ENCODE assay signal across 15 cellular contexts in genomic region chr2:192741889-192742288, GRCh38.
DNase-seq lines count a peak whose midpoint lies in the region; ATAC-seq and TF ChIP-seq lines count a peak whose summit lies in the region.
"Had no signal": no experiment of that assay in that cellular context is flagged by ENCODE, and none has a peak within 500 bp of the region (broad histone marks: within the 10 kb centered on the region; RNA-seq: fewer than 3 reads in every experiment).

No MANE protein-coding gene starts in this region.

- H3K27ac Mint-ChIP-seq in WTC11 = no peak overlapping the region
- H3K27ac Mint-ChIP-seq in stimulated activated naive B cell treated with anti-CD40 and anti-IgM and Interleukin-4, amounts not matched to agents 10 μg/mL and 1 μg/mL and 100 μg/mL, for 72 hours = no peak overlapping the region

- H3K36me3 Mint-ChIP-seq in WTC11 = 0 out of 2 replicates have a peak, but pooled peaks cover 3% of the 10 kb centered on the region
- H3K36me3 Mint-ChIP-seq in stimulated activated naive B cell treated with anti-CD40 and anti-IgM and Interleukin-4, amounts not matched to agents 10 μg/mL and 1 μg/mL and 100 μg/mL, for 72 hours = no peaks in the 10 kb centered on the region

- no peak overlapping the region for H3K4me2 ChIP-seq in Loucy (ENCODE audit: low read depth, low read length, poor library complexity, severe bottlenecking)

- H3K9me2 ChIP-seq in Loucy (replicated peaks; ENCODE audit: low read depth, low read length) = no peaks in the 10 kb centered on the region

- no peaks in the 10 kb centered on the region for H3K4me1 ChIP-seq in Loucy (ENCODE audit: insufficient read depth, low read length, poor library complexity, severe bottlenecking)
- H3K4me1 ChIP-seq: colonic mucosa had no signal

- no peak overlapping the region for H2AFZ ChIP-seq in Loucy (ENCODE audit: low read length)

- ATAC-seq in WTC11 = peak; percentile 78
- ATAC-seq in stimulated activated naive B cell treated with anti-CD40 and anti-IgM and Interleukin-4, amounts not matched to agents 10 μg/mL and 1 μg/mL and 100 μg/mL, for 72 hours (replicated peaks) = no peak

- TF ChIP-seq CTCF in Loucy (conservative IDR thresholded peaks at IDR 0.05; ENCODE audit: low read length) = peak; percentile 34
- no peak for TF ChIP-seq CTCF in WTC11 (IDR thresholded peaks at IDR 0.05)

- H3K4me3 Mint-ChIP-seq in WTC11 = no peak overlapping the region
- H3K4me3 Mint-ChIP-seq in stimulated activated naive B cell treated with anti-CD40 and anti-IgM and Interleukin-4, amounts not matched to agents 10 μg/mL and 1 μg/mL and 100 μg/mL, for 72 hours = no peak overlapping the region

- H3K27me3 ChIP-seq in Loucy (ENCODE audit: insufficient read depth, low read length, poor library complexity, severe bottlenecking) = no peaks in the 10 kb centered on the region
- H3K27me3 ChIP-seq: colonic mucosa, ovary had no signal

- no peak overlapping the region for H3K9ac ChIP-seq in Loucy (ENCODE audit: low read depth, low read length, poor library complexity, severe bottlenecking)

- no peaks in the 10 kb centered on the region for H3F3A ChIP-seq in Loucy (ENCODE audit: low read depth)

- H3K9me3 Mint-ChIP-seq in WTC11 = peaks cover 6% of the 10 kb centered on the region
- H3K9me3 Mint-ChIP-seq in stimulated activated naive B cell treated with anti-CD40 and anti-IgM and Interleukin-4, amounts not matched to agents 10 μg/mL and 1 μg/mL and 100 μg/mL, for 72 hours = peaks cover 0 to 1% of the 10 kb centered on the region in 2 donors

- DNase-seq in ELR (ENCODE audit: low read depth) = peak; percentile 59
- DNase-seq in WTC11 (ENCODE audit: low spot score) = no peak
- peak; percentile 23 for DNase-seq in myocyte (ENCODE audit: low read depth)
- no peak for DNase-seq in activated effector memory CD4-positive, alpha-beta T cell treated with anti-CD3 and anti-CD28 coated beads, Interleukin-2, amount 50 U/mL, for 16 hours
- DNase-seq in stimulated activated CD4-positive, alpha-beta T cell treated with anti-CD3 and anti-CD28 coated beads, Interleukin-12 subunit alpha, Interleukin-12 subunit beta, amount 100 ng/mL, for 4 hours = no peak
- DNase-seq in stimulated activated naive B cell treated with anti-CD40 and anti-IgM and Interleukin-4, amounts not matched to agents 10 μg/mL and 1 μg/mL and 100 μg/mL, for 72 hours = no peak
- DNase-seq in islet precursor cell = no peak
- DNase-seq: activated effector memory CD4-positive, alpha-beta T cell treated with Interleukin-2 at 50 U/mL for 16 hours; colonic mucosa; IMR-90; NCI-H345; ovary; stimulated activated CD4-positive, alpha-beta T cell treated with anti-CD3 and anti-CD28 coated beads, Interleukin-2, amount 100 ng/mL, for 24 hours; stimulated activated naive CD4-positive, alpha-beta T cell treated with Interleukin-2 at 50 U/mL for 16 hours had no signal

- CTCF ChIA-PET in WTC11 (lab: Charles Lee) = interaction anchor here (0.6 to 1.1 kb wide), 6 partner anchors 9 to 1263 kb away, joined by 3 to 6 read pairs (median 4); no protein-coding TSS in a partner anchor

- POLR2A ChIA-PET in WTC11 (lab: Charles Lee) = no interaction called here

- H3K27me3 Mint-ChIP-seq in WTC11 (ENCODE audit: low read depth) = no peaks in the 10 kb centered on the region
- no peaks in the 10 kb centered on the region for H3K27me3 Mint-ChIP-seq in stimulated activated naive B cell treated with anti-CD40 and anti-IgM and Interleukin-4, amounts not matched to agents 10 μg/mL and 1 μg/mL and 100 μg/mL, for 72 hours

- H3K4me3 ChIP-seq in Loucy (ENCODE audit: low read length, poor library complexity, severe bottlenecking) = no peak overlapping the region
- H3K4me3 ChIP-seq: colonic mucosa, ovary had no signal

- no peaks in the 10 kb centered on the region for H3K79me2 ChIP-seq in Loucy (ENCODE audit: insufficient read depth, low read length)

- H3K36me3 ChIP-seq in Loucy (ENCODE audit: insufficient read depth, low read length) = no peaks in the 10 kb centered on the region
- H3K36me3 ChIP-seq: colonic mucosa, ovary had no signal

- H3K9me3 ChIP-seq in Loucy (ENCODE audit: insufficient read depth, low read depth, low read length) = no peaks in the 10 kb centered on the region
- H3K9me3 ChIP-seq: colonic mucosa, ovary had no signal

- H4K20me1 ChIP-seq in Loucy (ENCODE audit: insufficient read depth, low read length, poor library complexity, severe bottlenecking) = no peaks in the 10 kb centered on the region

- H3K4me1 Mint-ChIP-seq in WTC11 = peaks cover 11% of the 10 kb centered on the region
- no peaks in the 10 kb centered on the region for H3K4me1 Mint-ChIP-seq in stimulated activated naive B cell treated with anti-CD40 and anti-IgM and Interleukin-4, amounts not matched to agents 10 μg/mL and 1 μg/mL and 100 μg/mL, for 72 hours

TF ChIP-seq in WTC11, 78 proteins besides CTCF, POLR2A, EP300 and RAD21 (continues in another document):
- no peak for TF ChIP-seq HMGXB4 (CRISPR knock-in tag; IDR thresholded peaks at IDR 0.05)
- no peak for TF ChIP-seq AFF4 (CRISPR knock-in tag; IDR thresholded peaks at IDR 0.05; ENCODE audit: borderline replicate concordance)
- TF ChIP-seq NR2C2 (CRISPR knock-in tag; IDR thresholded peaks at IDR 0.05) = no peak
- TF ChIP-seq ZNF512 (CRISPR knock-in tag; IDR thresholded peaks at IDR 0.05; ENCODE audit: borderline replicate concordance) = no peak
- no peak for TF ChIP-seq FOXP1 (CRISPR knock-in tag; IDR thresholded peaks at IDR 0.05; ENCODE audit: borderline replicate concordance)
- no peak for TF ChIP-seq KAT7 (CRISPR knock-in tag; IDR thresholded peaks at IDR 0.05; ENCODE audit: borderline replicate concordance)
- TF ChIP-seq CDX4 (CRISPR knock-in tag; IDR thresholded peaks at IDR 0.05; ENCODE audit: borderline replicate concordance) = no peak
- no peak for TF ChIP-seq NFYB (CRISPR knock-in tag; conservative IDR thresholded peaks at IDR 0.05; ENCODE audit: low read depth)
- no peak for TF ChIP-seq IRF2 (CRISPR knock-in tag; IDR thresholded peaks at IDR 0.05; ENCODE audit: borderline replicate concordance, low read depth)

Comparison
In these comparisons a context has a peak if more than half of its experiments do, and no peak if none do; other contexts are left out.
1. DNase-seq: peak in ELR (single experiment) and myocyte (single experiment); none in WTC11 (single experiment), activated effector memory CD4-positive, alpha-beta T cell treated with anti-CD3 and anti-CD28 coated beads, Interleukin-2, amount 50 U/mL, for 16 hours (single experiment), stimulated activated CD4-positive, alpha-beta T cell treated with anti-CD3 and anti-CD28 coated beads, Interleukin-12 subunit alpha, Interleukin-12 subunit beta, amount 100 ng/mL, for 4 hours (single experiment), stimulated activated naive B cell treated with anti-CD40 and anti-IgM and Interleukin-4, amounts not matched to agents 10 μg/mL and 1 μg/mL and 100 μg/mL, for 72 hours (single experiment) and islet precursor cell (single experiment).